Comparison of ENCODE assay signal across 10 cellular contexts in genomic region chr17:36933174-36934143, GRCh38. TPM values are rescaled to one million over a fixed set of nuclear protein-coding genes. Genes with fewer than 3 reads are reported as not detected.
DNase-seq lines count a peak whose midpoint lies in the region; ATAC-seq and TF ChIP-seq lines count a peak whose summit lies in the region.
"Had no signal": no experiment of that assay in that cellular context is flagged by ENCODE, and none has a peak within 500 bp of the region (broad histone marks: within the 10 kb centered on the region; RNA-seq: fewer than 3 reads in every experiment).

No MANE protein-coding gene starts in this region.

- no peaks in the 10 kb centered on the region for H3K36me3 ChIP-seq in HUES6 (ENCODE audit: control insufficient read depth, insufficient read depth, low read length)
- H3K36me3 ChIP-seq: SJCRH30 had no signal

- POLR2A ChIA-PET in CD4-positive, alpha-beta T cell (lab: Charles Lee) = interaction anchor here (0.6 to 2.5 kb wide), 3 partner anchors 15 to 211 kb away, joined by 3 to 13 read pairs (median 3); partner anchors contain the start of gene AATF
- POLR2A ChIA-PET in HEK293T (lab: Yijun Ruan, JAX) = interaction anchor here (0.8 kb wide), 1 partner anchor 15 kb away, joined by 3 read pairs; the partner anchor contains the start of gene AATF

- H3K27ac ChIP-seq in CD4-positive, alpha-beta T cell (ENCODE audit: low read depth, low read length) = no peak overlapping the region
- no peak overlapping the region for H3K27ac ChIP-seq in HUES6 (ENCODE audit: low read depth, low read length)
- H3K27ac ChIP-seq: SJCRH30 had no signal

- H3K4me3 ChIP-seq in HUES6 (ENCODE audit: low read depth, low read length) = peak overlapping the region; percentile 67

- H3K27me3 Mint-ChIP-seq in CD4-positive, alpha-beta T cell = peaks cover 97% of the 10 kb centered on the region
- peaks cover 89 to 100% of the 10 kb centered on the region in 2 donors for H3K27me3 Mint-ChIP-seq in effector memory CD8-positive, alpha-beta T cell
- H3K27me3 Mint-ChIP-seq in natural killer cell (ENCODE audit: low read depth in 2 of 2) = peaks cover 80 to 81% of the 10 kb centered on the region in 2 donors

- no peaks in the 10 kb centered on the region for H3K36me3 Mint-ChIP-seq in CD4-positive, alpha-beta T cell (ENCODE audit: low read depth)
- peaks cover 29% of the 10 kb centered on the region for H3K36me3 Mint-ChIP-seq in effector memory CD8-positive, alpha-beta T cell (ENCODE audit: insufficient read depth)
- H3K36me3 Mint-ChIP-seq in natural killer cell = no peaks in the 10 kb centered on the region

- no peak overlapping the region for H3K9ac ChIP-seq in HUES6 (ENCODE audit: low read length)

- peaks cover 71% of the 10 kb centered on the region for H3K4me1 ChIP-seq in HUES6 (ENCODE audit: control insufficient read depth, insufficient read depth, low read length)

- intact Hi-C loops in CD4-positive, alpha-beta T cell (cut with DNase I, micrococcal nuclease) = loop anchor here in 1 of 2 experiments (2.0 kb wide), 1 partner anchor 15 kb away; the partner anchor contains the start of gene AATF
- intact Hi-C loops in natural killer cell (cut with micrococcal nuclease) = loop anchor here (2.0 kb wide), 1 partner anchor 15 kb away; the partner anchor contains the start of gene AATF

- TF ChIP-seq CTCF in CD4-positive, alpha-beta T cell (IDR thresholded peaks at IDR 0.05) = no peak
- no peak for TF ChIP-seq CTCF in natural killer cell (IDR thresholded peaks at IDR 0.05)

- peak overlapping the region; percentile 80 for H3K4me3 Mint-ChIP-seq in CD4-positive, alpha-beta T cell
- peak overlapping the region; percentile 45 to 61 for H3K4me3 Mint-ChIP-seq in effector memory CD8-positive, alpha-beta T cell
- peak overlapping the region; percentile 79 for H3K4me3 Mint-ChIP-seq in natural killer cell

- peaks cover 99% of the 10 kb centered on the region for H3K27me3 ChIP-seq in CD4-positive, alpha-beta T cell (ENCODE audit: control insufficient read depth, insufficient read depth, low read length)
- H3K27me3 ChIP-seq in HUES6 (ENCODE audit: control insufficient read depth, insufficient read depth, low read length) = peaks cover 100% of the 10 kb centered on the region

- peak overlapping the region; percentile 34 for H3K27ac Mint-ChIP-seq in CD4-positive, alpha-beta T cell
- H3K27ac Mint-ChIP-seq in effector memory CD8-positive, alpha-beta T cell = no peak overlapping the region
- H3K27ac Mint-ChIP-seq in natural killer cell = no peak overlapping the region

- no peak for DNase-seq in CD4-positive, alpha-beta T cell
- no peak for DNase-seq in effector memory CD8-positive, alpha-beta T cell
- DNase-seq in natural killer cell (no peak), globus pallidus (ENCODE audit: low spot score) (no peak), HEK293T (ENCODE audit: extremely low spot score) (no peak), GOT3 (lab: John Stamatoyannopoulos, UW) (no peak)
- DNase-seq in activated CD4-positive, alpha-beta T cell treated with anti-CD3 and anti-CD28 coated beads for 48 hours = no peak
- DNase-seq: EL had no signal

- no peak for ATAC-seq in CD4-positive, alpha-beta T cell (ENCODE audit: poor library complexity)
- no peak for ATAC-seq in effector memory CD8-positive, alpha-beta T cell (replicated peaks)
- no peak for ATAC-seq in natural killer cell

- CTCF ChIA-PET in CD4-positive, alpha-beta T cell (lab: Charles Lee) = no interaction called here
- CTCF ChIA-PET in HEK293T (lab: Yijun Ruan, JAX) = no interaction called here

- H3K9me3 Mint-ChIP-seq in CD4-positive, alpha-beta T cell = no peaks in the 10 kb centered on the region
- H3K9me3 Mint-ChIP-seq in effector memory CD8-positive, alpha-beta T cell = no peaks in the 10 kb centered on the region
- H3K9me3 Mint-ChIP-seq in natural killer cell = no peaks in the 10 kb centered on the region

- H3K4me1 Mint-ChIP-seq in CD4-positive, alpha-beta T cell (ENCODE audit: low read depth) = peaks cover 76% of the 10 kb centered on the region
- peaks cover 52 to 53% of the 10 kb centered on the region in 2 donors for H3K4me1 Mint-ChIP-seq in effector memory CD8-positive, alpha-beta T cell (ENCODE audit: low read depth in 2 of 2)
- H3K4me1 Mint-ChIP-seq in natural killer cell = peaks cover 46 to 71% of the 10 kb centered on the region in 2 donors

- H3K9me3 ChIP-seq in CD4-positive, alpha-beta T cell (ENCODE audit: control insufficient read depth, low read length) = no peaks in the 10 kb centered on the region
- H3K9me3 ChIP-seq in HUES6 (ENCODE audit: control insufficient read depth, insufficient read depth, low read depth, low read length) = no peaks in the 10 kb centered on the region
- H3K9me3 ChIP-seq: SJCRH30 had no signal

TF ChIP-seq in HEK293T, 16 proteins besides CTCF, POLR2A, EP300 and RAD21:
- TF ChIP-seq FOXK2 (IDR thresholded peaks at IDR 0.05) (no peak), PKNOX1 (IDR thresholded peaks at IDR 0.05) (no peak), L3MBTL2 (conservative IDR thresholded peaks at IDR 0.05) (no peak), SUZ12 (IDR thresholded peaks at IDR 0.05) (no peak), ZNF384 (IDR thresholded peaks at IDR 0.05) (no peak), FOXA1 (IDR thresholded peaks at IDR 0.05) (no peak), LEF1 (IDR thresholded peaks at IDR 0.05; ENCODE audit: borderline replicate concordance) (no peak), FOXM1 (IDR thresholded peaks at IDR 0.05; ENCODE audit: borderline replicate concordance) (no peak), BHLHE40 (IDR thresholded peaks at IDR 0.05; ENCODE audit: borderline replicate concordance) (no peak), ELF4 (IDR thresholded peaks at IDR 0.05) (no peak), TARDBP (IDR thresholded peaks at IDR 0.05) (no peak), NFRKB (IDR thresholded peaks at IDR 0.05) (no peak), HDGF (IDR thresholded peaks at IDR 0.05; ENCODE audit: borderline replicate concordance) (no peak), ARNT (IDR thresholded peaks at IDR 0.05) (no peak), SP1 (IDR thresholded peaks at IDR 0.05) (no peak), CTBP1 (IDR thresholded peaks at IDR 0.05; ENCODE audit: borderline replicate concordance) (no peak)

RNA-seq across cellular contexts. Expression of gene LHX1, which starts 3.8 kb away (rescaled TPM):
- total RNA-seq in CD4-positive, alpha-beta T cell = not detected
- total RNA-seq in natural killer cell = not detected

RNA-seq across cellular contexts. Expression of gene AATF, which starts 15.3 kb away (rescaled TPM):
- total RNA-seq in CD4-positive, alpha-beta T cell = 10 to 100 TPM; 40.3 to 40.8 TPM
- 10 to 100 TPM; 60.1 to 67.2 (median 63.2) TPM for total RNA-seq in natural killer cell
